Comparison of ENCODE assay signal across 2 cellular contexts in the genomic region with DNA sequence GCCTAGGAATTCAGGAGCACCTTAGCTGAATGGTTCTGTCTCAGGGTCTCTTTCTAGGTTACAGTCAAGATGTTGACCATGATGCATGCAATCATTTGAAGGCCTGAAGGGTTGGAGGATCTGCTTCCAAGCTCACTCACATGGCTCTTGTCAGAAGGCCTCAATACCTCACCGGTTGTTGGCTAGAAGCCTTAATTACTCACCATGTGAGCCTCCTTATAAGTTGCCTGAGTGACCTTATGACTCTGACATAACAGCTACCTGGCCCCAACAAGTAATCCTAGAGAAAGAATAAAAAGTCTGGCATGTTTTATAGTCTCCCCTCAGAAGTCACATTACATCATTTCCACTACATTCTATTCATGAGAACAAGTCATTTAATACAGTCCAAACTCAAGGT.
TF ChIP-seq lines count a peak whose summit lies in the region.

No MANE protein-coding gene starts in this region.

TF ChIP-seq in A549, 52 proteins besides CTCF, POLR2A, EP300 and RAD21 (continued from another document):
- TF ChIP-seq RCOR1 (IDR thresholded peaks at IDR 0.05; ENCODE audit: low read depth, low read length), result no peak
- no peak for TF ChIP-seq POLR2AphosphoS2 (conservative IDR thresholded peaks at IDR 0.05; ENCODE audit: low read length)
- no peak for TF ChIP-seq FOXS1 (CRISPR knock-in tag; IDR thresholded peaks at IDR 0.05)
- TF ChIP-seq ESRRA (IDR thresholded peaks at IDR 0.05; ENCODE audit: borderline replicate concordance, low read length), result no peak
- TF ChIP-seq, protein P1, sequence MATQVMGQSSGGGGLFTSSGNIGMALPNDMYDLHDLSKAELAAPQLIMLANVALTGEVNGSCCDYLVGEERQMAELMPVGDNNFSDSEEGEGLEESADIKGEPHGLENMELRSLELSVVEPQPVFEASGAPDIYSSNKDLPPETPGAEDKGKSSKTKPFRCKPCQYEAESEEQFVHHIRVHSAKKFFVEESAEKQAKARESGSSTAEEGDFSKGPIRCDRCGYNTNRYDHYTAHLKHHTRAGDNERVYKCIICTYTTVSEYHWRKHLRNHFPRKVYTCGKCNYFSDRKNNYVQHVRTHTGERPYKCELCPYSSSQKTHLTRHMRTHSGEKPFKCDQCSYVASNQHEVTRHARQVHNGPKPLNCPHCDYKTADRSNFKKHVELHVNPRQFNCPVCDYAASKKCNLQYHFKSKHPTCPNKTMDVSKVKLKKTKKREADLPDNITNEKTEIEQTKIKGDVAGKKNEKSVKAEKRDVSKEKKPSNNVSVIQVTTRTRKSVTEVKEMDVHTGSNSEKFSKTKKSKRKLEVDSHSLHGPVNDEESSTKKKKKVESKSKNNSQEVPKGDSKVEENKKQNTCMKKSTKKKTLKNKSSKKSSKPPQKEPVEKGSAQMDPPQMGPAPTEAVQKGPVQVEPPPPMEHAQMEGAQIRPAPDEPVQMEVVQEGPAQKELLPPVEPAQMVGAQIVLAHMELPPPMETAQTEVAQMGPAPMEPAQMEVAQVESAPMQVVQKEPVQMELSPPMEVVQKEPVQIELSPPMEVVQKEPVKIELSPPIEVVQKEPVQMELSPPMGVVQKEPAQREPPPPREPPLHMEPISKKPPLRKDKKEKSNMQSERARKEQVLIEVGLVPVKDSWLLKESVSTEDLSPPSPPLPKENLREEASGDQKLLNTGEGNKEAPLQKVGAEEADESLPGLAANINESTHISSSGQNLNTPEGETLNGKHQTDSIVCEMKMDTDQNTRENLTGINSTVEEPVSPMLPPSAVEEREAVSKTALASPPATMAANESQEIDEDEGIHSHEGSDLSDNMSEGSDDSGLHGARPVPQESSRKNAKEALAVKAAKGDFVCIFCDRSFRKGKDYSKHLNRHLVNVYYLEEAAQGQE (IDR thresholded peaks at IDR 0.05), result no peak

TF ChIP-seq in Ishikawa, 13 proteins besides CTCF, POLR2A, EP300 and RAD21 (continued from another document):
- TF ChIP-seq, protein P2, sequence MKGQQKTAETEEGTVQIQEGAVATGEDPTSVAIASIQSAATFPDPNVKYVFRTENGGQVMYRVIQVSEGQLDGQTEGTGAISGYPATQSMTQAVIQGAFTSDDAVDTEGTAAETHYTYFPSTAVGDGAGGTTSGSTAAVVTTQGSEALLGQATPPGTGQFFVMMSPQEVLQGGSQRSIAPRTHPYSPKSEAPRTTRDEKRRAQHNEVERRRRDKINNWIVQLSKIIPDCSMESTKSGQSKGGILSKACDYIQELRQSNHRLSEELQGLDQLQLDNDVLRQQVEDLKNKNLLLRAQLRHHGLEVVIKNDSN (IDR thresholded peaks at IDR 0.05), result no peak
- TF ChIP-seq EGR1 (IDR thresholded peaks at IDR 0.05), result no peak
